21 cellular contexts compared by ENCODE assay signal in the genomic region with DNA sequence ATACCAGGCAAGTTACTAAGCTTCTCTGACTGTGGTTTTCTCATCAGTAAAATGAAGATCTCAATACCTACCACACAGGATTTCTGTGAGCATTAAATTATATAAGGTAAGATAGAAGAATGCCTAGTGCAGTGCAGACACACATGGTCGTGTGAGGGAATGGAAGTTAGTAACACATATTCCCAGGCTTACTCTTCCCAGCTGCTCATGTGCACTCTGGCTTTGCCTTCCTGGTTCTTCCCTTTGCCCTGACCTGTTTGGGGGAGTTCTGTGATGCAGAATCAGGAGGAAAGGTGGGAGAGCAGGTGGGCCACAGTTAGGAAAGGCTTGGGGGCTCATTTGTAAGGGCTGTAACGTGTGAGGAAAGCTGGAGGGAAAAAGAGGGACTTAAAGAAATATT. TPM values are rescaled to one million over a fixed set of nuclear protein-coding genes. Genes with fewer than 3 reads are reported as not detected.
DNase-seq lines count a peak whose midpoint lies in the region; ATAC-seq and TF ChIP-seq lines count a peak whose summit lies in the region.
"Had no signal": no experiment of that assay in that cellular context is flagged by ENCODE, and none has a peak within 500 bp of the region (broad histone marks: within the 10 kb centered on the region; RNA-seq: fewer than 3 reads in every experiment).

No MANE protein-coding gene starts in this region.

- H3K27ac ChIP-seq in GM23338 (ENCODE audit: low read depth) (0 out of 2 replicates have a peak overlapping the region, but pooled peaks have one; percentile 59), osteoblast (ENCODE audit: low read depth, low read length) (peak overlapping the region; percentile 2), ovary (no peak overlapping the region)
- H3K27ac ChIP-seq: 22Rv1, BLaER1, KMS-11, SJCRH30 had no signal

- no peak overlapping the region for H3K4me3 ChIP-seq in GM23338
- no peak overlapping the region for H3K4me3 ChIP-seq in osteoblast (ENCODE audit: insufficient read depth, low read length)
- no peak overlapping the region for H3K4me3 ChIP-seq in ovary
- H3K4me3 ChIP-seq: BLaER1, SJCRH30 had no signal

- H3K9me3 ChIP-seq in osteoblast (ENCODE audit: low read depth, low read length) (no peaks in the 10 kb centered on the region), ovary (no peaks in the 10 kb centered on the region)
- H3K9me3 ChIP-seq: BLaER1, SJCRH30 had no signal

- H3K4me3 Mint-ChIP-seq in T-helper 1 cell treated with Interleukin-12 subunit alpha and Interleukin-12 subunit beta and Interleukin-4 antibody, amounts not matched to agents 30 μg/mL and 1 μg/mL, for 36 hours = no peak overlapping the region
- no peak overlapping the region for H3K4me3 Mint-ChIP-seq in GM23338
- H3K4me3 Mint-ChIP-seq in activated naive CD8-positive, alpha-beta T cell treated with anti-CD3 and anti-CD28 coated beads, Interleukin-2, amount 10 ng/mL, durations not matched to agents 7 days and 5 days = no peak overlapping the region
- H3K4me3 Mint-ChIP-seq: endodermal cell had no signal

- POLR2A ChIA-PET in activated naive CD8-positive, alpha-beta T cell treated with anti-CD3 and anti-CD28 coated beads, Interleukin-2, amount 10 ng/mL, durations not matched to agents 7 days and 5 days (lab: Charles Lee) = interaction anchor here (0.6 to 2.5 kb wide), 3 partner anchors 10 to 23 kb away, joined by 3 to 9 read pairs (median 6); no protein-coding TSS in a partner anchor

- no peaks in the 10 kb centered on the region for H3K9me2 ChIP-seq in GM23338 (ENCODE audit: insufficient read depth)

- no peaks in the 10 kb centered on the region for H3K9me3 Mint-ChIP-seq in T-helper 1 cell treated with Interleukin-12 subunit alpha and Interleukin-12 subunit beta and Interleukin-4 antibody, amounts not matched to agents 30 μg/mL and 1 μg/mL, for 36 hours
- no peaks in the 10 kb centered on the region for H3K9me3 Mint-ChIP-seq in GM23338
- H3K9me3 Mint-ChIP-seq in activated naive CD8-positive, alpha-beta T cell treated with anti-CD3 and anti-CD28 coated beads, Interleukin-2, amount 10 ng/mL, durations not matched to agents 7 days and 5 days = no peaks in the 10 kb centered on the region

- H3K4me1 ChIP-seq in GM23338 (ENCODE audit: insufficient read depth) (peaks cover 4% of the 10 kb centered on the region; the same call in 1 of the 2 replicates), osteoblast (ENCODE audit: insufficient read depth, low read length) (peaks cover 30% of the 10 kb centered on the region), ovary (ENCODE audit: insufficient read depth) (peaks cover 10% of the 10 kb centered on the region)

- H3K36me3 ChIP-seq in GM23338 (ENCODE audit: insufficient read depth) (no peaks in the 10 kb centered on the region; the same call in 1 of the 2 replicates), osteoblast (ENCODE audit: insufficient read depth, low read length) (peaks cover 6% of the 10 kb centered on the region), ovary (no peaks in the 10 kb centered on the region)

- no peak for DNase-seq in T-helper 1 cell
- DNase-seq in GM23338 (ENCODE audit: low spot score) = no peak
- no peak for DNase-seq in activated naive CD8-positive, alpha-beta T cell treated with anti-CD3 and anti-CD28 coated beads, Interleukin-2, amount 10 ng/mL, durations not matched to agents 7 days and 5 days
- no peak for DNase-seq in osteoblast (ENCODE audit: insufficient read length, low spot score, missing footprints)
- DNase-seq in ovary = no peak
- DNase-seq in NCI-H2107 (lab: John Stamatoyannopoulos, UW) = no peak
- DNase-seq: anterior cingulate cortex; endodermal cell; GF-D8; left ventricle myocardium superior; NCI-H1417; NCI-H82; PC-3; SJCRH30; stimulated activated CD4-positive, alpha-beta T cell treated with anti-CD3 and anti-CD28 coated beads, Interleukin-1b, Interleukin-23, amount 100 ng/mL, for 48 hours; T-helper 9 cell had no signal

- no peak for TF ChIP-seq EP300 in ovary (IDR thresholded peaks at IDR 0.05)

- H3K27ac Mint-ChIP-seq in T-helper 1 cell treated with Interleukin-12 subunit alpha and Interleukin-12 subunit beta and Interleukin-4 antibody, amounts not matched to agents 30 μg/mL and 1 μg/mL, for 36 hours = peak overlapping the region; percentile 28
- no peak overlapping the region for H3K27ac Mint-ChIP-seq in GM23338
- H3K27ac Mint-ChIP-seq in activated naive CD8-positive, alpha-beta T cell treated with anti-CD3 and anti-CD28 coated beads, Interleukin-2, amount 10 ng/mL, durations not matched to agents 7 days and 5 days = peak overlapping the region; percentile 85
- H3K27ac Mint-ChIP-seq: endodermal cell had no signal

- H2AFZ ChIP-seq in GM23338 (no peak overlapping the region), osteoblast (ENCODE audit: low read length) (no peak overlapping the region)

- no peak for TF ChIP-seq CTCF in GM23338 (conservative IDR thresholded peaks at IDR 0.05; ENCODE audit: low read depth in 2 of 2)
- TF ChIP-seq CTCF in osteoblast (IDR thresholded peaks at IDR 0.05; ENCODE audit: extremely low read depth, low read depth, low read length) = no peak
- no peak for TF ChIP-seq CTCF in ovary (IDR thresholded peaks at IDR 0.05)

- no peak for ATAC-seq in GM23338
- no peak for ATAC-seq in activated naive CD8-positive, alpha-beta T cell treated with anti-CD3 and anti-CD28 coated beads, Interleukin-2, amount 10 ng/mL, durations not matched to agents 7 days and 5 days (ENCODE audit: low read depth)
- no peak for ATAC-seq in GM18861 (IDR thresholded peaks at IDR 0.05; ENCODE audit: unreplicated experiment)
- ATAC-seq: PC-3 had no signal

- H3K27me3 Mint-ChIP-seq in T-helper 1 cell treated with Interleukin-12 subunit alpha and Interleukin-12 subunit beta and Interleukin-4 antibody, amounts not matched to agents 30 μg/mL and 1 μg/mL, for 36 hours (ENCODE audit: low read depth) = no peaks in the 10 kb centered on the region
- H3K27me3 Mint-ChIP-seq in GM23338 (ENCODE audit: insufficient read depth, low read depth, poor library complexity) = no peaks in the 10 kb centered on the region
- no peaks in the 10 kb centered on the region for H3K27me3 Mint-ChIP-seq in activated naive CD8-positive, alpha-beta T cell treated with anti-CD3 and anti-CD28 coated beads, Interleukin-2, amount 10 ng/mL, durations not matched to agents 7 days and 5 days

- no peak overlapping the region for H3K4me2 ChIP-seq in GM23338
- H3K4me2 ChIP-seq in osteoblast (ENCODE audit: insufficient read depth, low read length) = no peak overlapping the region
- H3K4me2 ChIP-seq: BLaER1, KMS-11 had no signal

- H3K27me3 ChIP-seq in GM23338 (ENCODE audit: insufficient read depth) (no peaks in the 10 kb centered on the region), osteoblast (ENCODE audit: insufficient read depth, low read length) (no peaks in the 10 kb centered on the region), ovary (no peaks in the 10 kb centered on the region)
- H3K27me3 ChIP-seq: BLaER1, SJCRH30 had no signal

- intact Hi-C loops in ovary (cut with DNase I) = no loop called here

- H4K20me1 ChIP-seq in GM23338 (replicated peaks; ENCODE audit: insufficient read depth) (no peaks in the 10 kb centered on the region; the same call in none of the 2 replicates), osteoblast (ENCODE audit: insufficient read depth, low read length) (peaks cover 2% of the 10 kb centered on the region)

- 95 to 96% (median 95%) methylated on average over 2 of the region's 2 CpGs for WGBS in ovary, 3 donors

- H3K79me2 ChIP-seq in GM23338 (replicated peaks; ENCODE audit: insufficient read depth) (peaks cover 23% of the 10 kb centered on the region), osteoblast (ENCODE audit: insufficient read depth, low read length) (peaks cover 54% of the 10 kb centered on the region)

- H3K4me1 Mint-ChIP-seq in T-helper 1 cell treated with Interleukin-12 subunit alpha and Interleukin-12 subunit beta and Interleukin-4 antibody, amounts not matched to agents 30 μg/mL and 1 μg/mL, for 36 hours (ENCODE audit: low read depth) = peaks cover 52% of the 10 kb centered on the region
- H3K4me1 Mint-ChIP-seq in GM23338 = peaks cover 10% of the 10 kb centered on the region; the same call in 2 of the 3 replicates
- H3K4me1 Mint-ChIP-seq in activated naive CD8-positive, alpha-beta T cell treated with anti-CD3 and anti-CD28 coated beads, Interleukin-2, amount 10 ng/mL, durations not matched to agents 7 days and 5 days = peaks cover 51% of the 10 kb centered on the region

- no peak for TF ChIP-seq POLR2A in ovary (IDR thresholded peaks at IDR 0.05)

- no peaks in the 10 kb centered on the region for H3F3A ChIP-seq in GM23338 (replicated peaks; ENCODE audit: low read depth)

- peaks cover 19% of the 10 kb centered on the region for H3K36me3 Mint-ChIP-seq in T-helper 1 cell treated with Interleukin-12 subunit alpha and Interleukin-12 subunit beta and Interleukin-4 antibody, amounts not matched to agents 30 μg/mL and 1 μg/mL, for 36 hours (ENCODE audit: low read depth)
- H3K36me3 Mint-ChIP-seq in GM23338 (ENCODE audit: low read depth) = peaks cover 11% of the 10 kb centered on the region
- peaks cover 13% of the 10 kb centered on the region for H3K36me3 Mint-ChIP-seq in activated naive CD8-positive, alpha-beta T cell treated with anti-CD3 and anti-CD28 coated beads, Interleukin-2, amount 10 ng/mL, durations not matched to agents 7 days and 5 days

TF ChIP-seq in GM23338, 12 proteins besides CTCF, POLR2A, EP300 and RAD21 (continues in another document):
- TF ChIP-seq NANOG (IDR thresholded peaks at IDR 0.05; ENCODE audit: borderline replicate concordance) (no peak), JUNB (IDR thresholded peaks at IDR 0.05; ENCODE audit: unreplicated experiment) (no peak), EZH2 (IDR thresholded peaks at IDR 0.05; ENCODE audit: low read depth, unreplicated experiment) (no peak), POLR2AphosphoS5 (IDR thresholded peaks at IDR 0.05; ENCODE audit: low read depth) (no peak)

RNA-seq across cellular contexts. Expression of a gene that starts 47.8 kb away (rescaled TPM):
- total RNA-seq in GM23338 (2014; rRNA removed; shearing (Covaris generic)) = 70.8 and 143 TPM in 2 replicates
- 46.8 and 54.9 TPM in 2 replicates for polyA plus RNA-seq in GM23338 (2016; fragmentation: Nextera tagmentation; extraction: Ambion mirVana)
- 100 to 1,000 TPM; 363 to 409 TPM for total RNA-seq in activated naive CD8-positive, alpha-beta T cell treated with anti-CD3 and anti-CD28 coated beads, Interleukin-2, amount 10 ng/mL, durations not matched to agents 7 days and 5 days
- 104 and 106 TPM in 2 replicates for total RNA-seq in osteoblast
- total RNA-seq in ovary = 100 to 1,000 TPM in 1 of 7 donors, 10 to 100 TPM in 6; 54.8 to 116 (median 72.7) TPM
- polyA plus RNA-seq in ovary = 10 to 100 TPM; 37.2 to 94.3 TPM

Comparison
In these comparisons a context has a peak if more than half of its experiments do, and no peak if none do; other contexts are left out.
1. H3K27ac ChIP-seq: peak in GM23338 (single experiment) and osteoblast (single experiment); none in ovary (0 of 2).